In genomic region chr5:138605254-138605972, GRCh38 we compare ENCODE assay signal across 1 cellular context.
TF ChIP-seq lines count a peak whose summit lies in the region.

No MANE protein-coding gene starts in this region.

TF ChIP-seq in GM12878, 131 proteins besides CTCF, POLR2A, EP300 and RAD21 (continued from another document):
- no peak for TF ChIP-seq E2F4 (IDR thresholded peaks at IDR 0.05; ENCODE audit: low read depth, low read length)
- no peak for TF ChIP-seq IRF4 (IDR thresholded peaks at IDR 0.05; ENCODE audit: low read depth, low read length)
- no peak for TF ChIP-seq MTA2 (IDR thresholded peaks at IDR 0.05; ENCODE audit: low read depth)
- TF ChIP-seq ATF7 (IDR thresholded peaks at IDR 0.05; ENCODE audit: low read depth), result no peak
- TF ChIP-seq CBX5 (IDR thresholded peaks at IDR 0.05; ENCODE audit: low read depth), result no peak
- no peak for TF ChIP-seq MXI1 (IDR thresholded peaks at IDR 0.05; ENCODE audit: low read depth, low read length)
- no peak for TF ChIP-seq ZBTB40 (IDR thresholded peaks at IDR 0.05; ENCODE audit: borderline replicate concordance)
- peak; percentile 34; the same call in 1 of the 2 replicates for TF ChIP-seq PKNOX1 (IDR thresholded peaks at IDR 0.05)
- no peak for TF ChIP-seq EZH2 (IDR thresholded peaks at IDR 0.05; ENCODE audit: borderline replicate concordance, control insufficient read depth, low read depth, low read length)
- TF ChIP-seq, protein P1, sequence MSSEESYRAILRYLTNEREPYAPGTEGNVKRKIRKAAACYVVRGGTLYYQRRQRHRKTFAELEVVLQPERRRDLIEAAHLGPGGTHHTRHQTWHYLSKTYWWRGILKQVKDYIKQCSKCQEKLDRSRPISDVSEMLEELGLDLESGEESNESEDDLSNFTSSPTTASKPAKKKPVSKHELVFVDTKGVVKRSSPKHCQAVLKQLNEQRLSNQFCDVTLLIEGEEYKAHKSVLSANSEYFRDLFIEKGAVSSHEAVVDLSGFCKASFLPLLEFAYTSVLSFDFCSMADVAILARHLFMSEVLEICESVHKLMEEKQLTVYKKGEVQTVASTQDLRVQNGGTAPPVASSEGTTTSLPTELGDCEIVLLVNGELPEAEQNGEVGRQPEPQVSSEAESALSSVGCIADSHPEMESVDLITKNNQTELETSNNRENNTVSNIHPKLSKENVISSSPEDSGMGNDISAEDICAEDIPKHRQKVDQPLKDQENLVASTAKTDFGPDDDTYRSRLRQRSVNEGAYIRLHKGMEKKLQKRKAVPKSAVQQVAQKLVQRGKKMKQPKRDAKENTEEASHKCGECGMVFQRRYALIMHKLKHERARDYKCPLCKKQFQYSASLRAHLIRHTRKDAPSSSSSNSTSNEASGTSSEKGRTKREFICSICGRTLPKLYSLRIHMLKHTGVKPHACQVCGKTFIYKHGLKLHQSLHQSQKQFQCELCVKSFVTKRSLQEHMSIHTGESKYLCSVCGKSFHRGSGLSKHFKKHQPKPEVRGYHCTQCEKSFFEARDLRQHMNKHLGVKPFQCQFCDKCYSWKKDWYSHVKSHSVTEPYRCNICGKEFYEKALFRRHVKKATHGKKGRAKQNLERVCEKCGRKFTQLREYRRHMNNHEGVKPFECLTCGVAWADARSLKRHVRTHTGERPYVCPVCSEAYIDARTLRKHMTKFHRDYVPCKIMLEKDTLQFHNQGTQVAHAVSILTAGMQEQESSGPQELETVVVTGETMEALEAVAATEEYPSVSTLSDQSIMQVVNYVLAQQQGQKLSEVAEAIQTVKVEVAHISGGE (CRISPR knock-in tag; IDR thresholded peaks at IDR 0.05), result no peak
- TF ChIP-seq BHLHE40 (IDR thresholded peaks at IDR 0.05; ENCODE audit: borderline replicate concordance in 1 of 2, low read depth in 2 of 2, low read length in 1 of 2), result no peak
- TF ChIP-seq TCF3 (IDR thresholded peaks at IDR 0.05; ENCODE audit: borderline replicate concordance, insufficient read depth, low read depth, low read length), result 0 out of 2 replicates have a peak, but pooled peaks have one; percentile 30
- TF ChIP-seq MYB (IDR thresholded peaks at IDR 0.05; ENCODE audit: borderline replicate concordance, low read depth, low read length), result no peak
- TF ChIP-seq, protein P2, sequence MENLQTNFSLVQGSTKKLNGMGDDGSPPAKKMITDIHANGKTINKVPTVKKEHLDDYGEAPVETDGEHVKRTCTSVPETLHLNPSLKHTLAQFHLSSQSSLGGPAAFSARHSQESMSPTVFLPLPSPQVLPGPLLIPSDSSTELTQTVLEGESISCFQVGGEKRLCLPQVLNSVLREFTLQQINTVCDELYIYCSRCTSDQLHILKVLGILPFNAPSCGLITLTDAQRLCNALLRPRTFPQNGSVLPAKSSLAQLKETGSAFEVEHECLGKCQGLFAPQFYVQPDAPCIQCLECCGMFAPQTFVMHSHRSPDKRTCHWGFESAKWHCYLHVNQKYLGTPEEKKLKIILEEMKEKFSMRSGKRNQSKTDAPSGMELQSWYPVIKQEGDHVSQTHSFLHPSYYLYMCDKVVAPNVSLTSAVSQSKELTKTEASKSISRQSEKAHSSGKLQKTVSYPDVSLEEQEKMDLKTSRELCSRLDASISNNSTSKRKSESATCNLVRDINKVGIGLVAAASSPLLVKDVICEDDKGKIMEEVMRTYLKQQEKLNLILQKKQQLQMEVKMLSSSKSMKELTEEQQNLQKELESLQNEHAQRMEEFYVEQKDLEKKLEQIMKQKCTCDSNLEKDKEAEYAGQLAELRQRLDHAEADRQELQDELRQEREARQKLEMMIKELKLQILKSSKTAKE (IDR thresholded peaks at IDR 0.05; ENCODE audit: low read depth, poor library complexity, severe bottlenecking), result no peak
- TF ChIP-seq NFXL1 (IDR thresholded peaks at IDR 0.05; ENCODE audit: borderline replicate concordance), result no peak
TF ChIP-seq in GM12878: peak in this region for 8.
